28 cellular contexts compared by ENCODE assay signal in genomic region chr2:130795431-130795830, GRCh38. TPM values are rescaled to one million over a fixed set of nuclear protein-coding genes. Genes with fewer than 3 reads are reported as not detected.
DNase-seq lines count a peak whose midpoint lies in the region; ATAC-seq and TF ChIP-seq lines count a peak whose summit lies in the region.
"Had no signal": no experiment of that assay in that cellular context is flagged by ENCODE, and none has a peak within 500 bp of the region (broad histone marks: within the 10 kb centered on the region; RNA-seq: fewer than 3 reads in every experiment).

No MANE protein-coding gene starts in this region.

- H3K4me3 Mint-ChIP-seq in neural crest cell: peak overlapping the region; percentile 14
- H3K4me3 Mint-ChIP-seq: activated CD4-positive, alpha-beta T cell treated with anti-CD3 and anti-CD28 coated beads for 36 hours; activated naive CD8-positive, alpha-beta T cell treated with anti-CD3 and anti-CD28 coated beads, Interleukin-2, amount 50 U/mL, for 24 hours; central memory CD8-positive, alpha-beta T cell; stimulated activated naive CD8-positive, alpha-beta T cell treated with anti-CD3 and anti-CD28 coated beads, Interleukin-15, amount 100 ng/mL, for 72 hours; T-helper 2 cell treated with Interferon-gamma antibody and Interleukin-4, amounts not matched to agents 5 μg/mL and 100 μg/mL, for 36 hours had no signal

- no peak for TF ChIP-seq CTCF in Loucy (conservative IDR thresholded peaks at IDR 0.05; ENCODE audit: low read length)
- TF ChIP-seq CTCF in neural crest cell (conservative IDR thresholded peaks at IDR 0.05): no peak
- no peak for TF ChIP-seq CTCF in omental fat pad (IDR thresholded peaks at IDR 0.05)
- TF ChIP-seq CTCF in foreskin fibroblast (IDR thresholded peaks at IDR 0.05; ENCODE audit: low read depth, low read length): no peak

- H4K20me1 ChIP-seq in BLaER1: no peaks in the 10 kb centered on the region
- no peaks in the 10 kb centered on the region for H4K20me1 ChIP-seq in Loucy (ENCODE audit: insufficient read depth, low read length, poor library complexity, severe bottlenecking)

- no peaks in the 10 kb centered on the region for H3F3A ChIP-seq in Loucy (ENCODE audit: low read depth)

- no peaks in the 10 kb centered on the region for H3K9me2 ChIP-seq in Loucy (replicated peaks; ENCODE audit: low read depth, low read length)

- H3K9me3 ChIP-seq in BLaER1 (no peaks in the 10 kb centered on the region), Loucy (ENCODE audit: insufficient read depth, low read depth, low read length) (no peaks in the 10 kb centered on the region), endocrine pancreas (ENCODE audit: control insufficient read depth, low read length) (no peaks in the 10 kb centered on the region)

- H2AFZ ChIP-seq in Loucy (ENCODE audit: low read length): peak overlapping the region; percentile 55; the same call in 1 of the 2 replicates

- no peak overlapping the region for H3K9ac ChIP-seq in BLaER1
- no peak overlapping the region for H3K9ac ChIP-seq in Loucy (ENCODE audit: low read depth, low read length, poor library complexity, severe bottlenecking)
- peak overlapping the region; percentile 2 for H3K9ac ChIP-seq in endocrine pancreas (ENCODE audit: control insufficient read depth, insufficient read depth, low read length)

- peaks cover 60% of the 10 kb centered on the region for H3K4me1 ChIP-seq in BLaER1
- H3K4me1 ChIP-seq in Loucy (ENCODE audit: insufficient read depth, low read length, poor library complexity, severe bottlenecking): peaks cover 11% of the 10 kb centered on the region
- no peaks in the 10 kb centered on the region for H3K4me1 ChIP-seq in endocrine pancreas (ENCODE audit: control insufficient read depth, insufficient read depth, low read length)

- ATAC-seq in omental fat pad (ENCODE audit: low FRiP score): no peak
- ATAC-seq: activated CD4-positive, alpha-beta T cell treated with anti-CD3 and anti-CD28 coated beads for 36 hours; activated naive CD8-positive, alpha-beta T cell treated with anti-CD3 and anti-CD28 coated beads, Interleukin-2, amount 50 U/mL, for 24 hours; SK-N-SH treated with all-trans-retinoic acid at 6 μM for 48 hours; stimulated activated naive CD8-positive, alpha-beta T cell treated with anti-CD3 and anti-CD28 coated beads, Interleukin-15, amount 100 ng/mL, for 72 hours had no signal

- peaks cover 15% of the 10 kb centered on the region for H3K4me1 Mint-ChIP-seq in neural crest cell

- no peak overlapping the region for H3K27ac ChIP-seq in BLaER1

- no peaks in the 10 kb centered on the region for H3K36me3 Mint-ChIP-seq in neural crest cell (ENCODE audit: low read depth)

- no peaks in the 10 kb centered on the region for H3K79me2 ChIP-seq in Loucy (ENCODE audit: insufficient read depth, low read length)

- no peaks in the 10 kb centered on the region for H3K9me3 Mint-ChIP-seq in neural crest cell
- H3K9me3 Mint-ChIP-seq: activated naive CD8-positive, alpha-beta T cell treated with anti-CD3 and anti-CD28 coated beads, Interleukin-2, amount 50 U/mL, for 24 hours; central memory CD8-positive, alpha-beta T cell; stimulated activated naive CD8-positive, alpha-beta T cell treated with anti-CD3 and anti-CD28 coated beads, Interleukin-15, amount 100 ng/mL, for 72 hours; T-helper 2 cell treated with Interferon-gamma antibody and Interleukin-4, amounts not matched to agents 5 μg/mL and 100 μg/mL, for 36 hours had no signal

- H3K4me2 ChIP-seq in BLaER1 (peak overlapping the region; percentile 75), Loucy (ENCODE audit: low read depth, low read length, poor library complexity, severe bottlenecking) (no peak overlapping the region)

- H3K27ac Mint-ChIP-seq in neural crest cell (ENCODE audit: unreplicated experiment): no peak overlapping the region
- H3K27ac Mint-ChIP-seq: activated CD4-positive, alpha-beta T cell treated with anti-CD3 and anti-CD28 coated beads for 36 hours; activated naive CD8-positive, alpha-beta T cell treated with anti-CD3 and anti-CD28 coated beads, Interleukin-2, amount 50 U/mL, for 24 hours; B cell; stimulated activated naive CD8-positive, alpha-beta T cell treated with anti-CD3 and anti-CD28 coated beads, Interleukin-15, amount 100 ng/mL, for 72 hours; T-helper 2 cell treated with Interferon-gamma antibody and Interleukin-4, amounts not matched to agents 5 μg/mL and 100 μg/mL, for 36 hours had no signal

- H3K27me3 Mint-ChIP-seq in neural crest cell (ENCODE audit: low read depth): peaks cover 5% of the 10 kb centered on the region
- H3K27me3 Mint-ChIP-seq: central memory CD8-positive, alpha-beta T cell had no signal

- H3K27me3 ChIP-seq in BLaER1: no peaks in the 10 kb centered on the region
- H3K27me3 ChIP-seq in Loucy (ENCODE audit: insufficient read depth, low read length, poor library complexity, severe bottlenecking): no peaks in the 10 kb centered on the region
- no peaks in the 10 kb centered on the region for H3K27me3 ChIP-seq in endocrine pancreas (ENCODE audit: control insufficient read depth, insufficient read depth, low read length)

- H3K4me3 ChIP-seq in BLaER1 (no peak overlapping the region), Loucy (ENCODE audit: low read length, poor library complexity, severe bottlenecking) (no peak overlapping the region), endocrine pancreas (ENCODE audit: control insufficient read depth, insufficient read depth, low read length) (no peak overlapping the region), foreskin fibroblast (ENCODE audit: low read depth in 1 of 2, low read length in 2 of 2) (no peak overlapping the region)

- DNase-seq in neural crest cell (ENCODE audit: low read depth, low spot score) (no peak), HuH-7.5 (ENCODE audit: low spot score) (no peak), omental fat pad (ENCODE audit: low spot score) (no peak), iPS-NIHi11 (ENCODE audit: low spot score) (no peak), foreskin fibroblast (no peak)
- DNase-seq: activated CD4-positive, alpha-beta T cell treated with anti-CD3 and anti-CD28 coated beads for 36 hours; activated gamma-delta T cell; activated naive CD8-positive, alpha-beta T cell treated with anti-CD3 and anti-CD28 coated beads, Interleukin-2, amount 50 U/mL, for 24 hours; activated T-cell treated with anti-CD3 and anti-CD28 coated beads, Interleukin-2, amount 50 U/mL, for 1 hour; dermis blood vessel endothelial cell; DMS79; H7; KG1; NCI-H146; NCI-H2107; stimulated activated naive CD8-positive, alpha-beta T cell treated with anti-CD3 and anti-CD28 coated beads, Interleukin-15, amount 100 ng/mL, for 72 hours had no signal

- no peaks in the 10 kb centered on the region for H3K36me3 ChIP-seq in BLaER1
- H3K36me3 ChIP-seq in Loucy (ENCODE audit: insufficient read depth, low read length): no peaks in the 10 kb centered on the region
- no peaks in the 10 kb centered on the region for H3K36me3 ChIP-seq in endocrine pancreas (ENCODE audit: control insufficient read depth, insufficient read depth, low read length)

RNA-seq across cellular contexts. Expression of gene AMER3, which starts 40.1 kb away (rescaled TPM):
- total RNA-seq in neural crest cell: 1.3 and 1.4 TPM in 2 replicates
- not detected for total RNA-seq in omental fat pad
- total RNA-seq: A673; activated CD4-positive, alpha-beta T cell treated with anti-CD3 and anti-CD28 coated beads for 36 hours; activated CD8-positive, alpha-beta memory T cell treated with anti-CD3 and anti-CD28 coated beads for 36 hours; B cell; dermis blood vessel endothelial cell; endothelial cell of umbilical vein; OCI-LY7; skeletal muscle tissue had no signal

RNA-seq across cellular contexts. Expression of gene ARHGEF4, which starts 41.3 kb away (rescaled TPM):
- total RNA-seq in neural crest cell: 20.0 and 22.1 TPM in 2 replicates
- total RNA-seq in omental fat pad: 10 to 100 TPM in 3 of 4 donors, 1 to 10 TPM in 1; 2.0 to 18.0 (median 15.0) TPM
- total RNA-seq: endothelial cell of umbilical vein had no signal
